20 cellular contexts compared by ENCODE assay signal in genomic region chr6:142834853-142835252, GRCh38.
DNase-seq lines count a peak whose midpoint lies in the region; ATAC-seq, FAIRE-seq and TF ChIP-seq lines count a peak whose summit lies in the region.
"Had no signal": no experiment of that assay in that cellular context is flagged by ENCODE, and none has a peak within 500 bp of the region (broad histone marks: within the 10 kb centered on the region; RNA-seq: fewer than 3 reads in every experiment).

No MANE protein-coding gene starts in this region.

- no peak overlapping the region for H4K8ac ChIP-seq in IMR-90 (ENCODE audit: low read depth in 2 of 2, low read length in 2 of 2)

- no peak for ATAC-seq in activated T-cell treated with anti-CD3 and anti-CD28 coated beads, Interleukin-2, amount 50 U/mL, for 72 hours (replicated peaks in 1 of 2)
- ATAC-seq in IMR-90 (ENCODE audit: low read depth) = no peak
- ATAC-seq in GM12878 = no peak
- no peak for ATAC-seq in HG03135 (IDR thresholded peaks at IDR 0.05; ENCODE audit: unreplicated experiment)
- ATAC-seq: HCT116 had no signal

- peak overlapping the region; percentile 76 for H3K27ac Mint-ChIP-seq in activated T-cell treated with anti-CD3 and anti-CD28 coated beads, Interleukin-2, amount 50 U/mL, for 72 hours

- no peaks in the 10 kb centered on the region for H3K9me3 Mint-ChIP-seq in activated T-cell treated with anti-CD3 and anti-CD28 coated beads, Interleukin-2, amount 50 U/mL, for 72 hours
- H3K9me3 Mint-ChIP-seq: CD8-positive, alpha-beta memory T cell had no signal

- BruUV-seq in IMR-90 (replicated peaks; lab: Mats Ljungman, UMichigan) = no TSS peak
- no TSS peak for BruUV-seq in GM12878 (replicated peaks; lab: Mats Ljungman, UMichigan)

- no peak overlapping the region for H2BK120ac ChIP-seq in IMR-90 (ENCODE audit: low read depth, low read length)

- no peaks in the 10 kb centered on the region for H3K36me3 ChIP-seq in IMR-90 (ENCODE audit: control insufficient read depth, insufficient read depth, low read length)
- peaks cover 0 to 7% of the 10 kb centered on the region in 2 experiments; a peak in 3 of 4 replicates for H3K36me3 ChIP-seq in GM12878 (ENCODE audit: control insufficient read depth in 2 of 2, insufficient read depth in 2 of 2, low read length in 1 of 2)

- no peak overlapping the region for H3K56ac ChIP-seq in IMR-90 (ENCODE audit: extremely low read depth, insufficient read depth, low read length)

- in situ Hi-C loops in IMR-90 (cut with MboI; ENCODE audit: low sequenced_read_pairs) = loop anchor here (5.0 kb wide), 1 partner anchor 47 kb away; no protein-coding TSS in a partner anchor
- in situ Hi-C loops in GM12878 (cut with MboI) = no loop called here

- TF ChIP-seq POLR2A in IMR-90 (IDR thresholded peaks at IDR 0.05; ENCODE audit: low read depth, low read length) (no peak), GM12878 (IDR thresholded peaks at IDR 0.05; ENCODE audit: low read depth, low read length) (no peak)

- dilution Hi-C loops in IMR-90 (cut with HindIII; ENCODE audit: low sequenced_read_pairs, unreplicated experiment) = no loop called here

- H2BK20ac ChIP-seq in IMR-90 (ENCODE audit: low read depth, low read length) = no peak overlapping the region

- no peak for TF ChIP-seq EP300 in GM12878 (IDR thresholded peaks at IDR 0.05; ENCODE audit: borderline replicate concordance in 1 of 2, control insufficient read depth in 1 of 2, low read depth in 2 of 2, low read length in 2 of 2)

- H4K5ac ChIP-seq in IMR-90 (ENCODE audit: low read depth, low read length) = no peak overlapping the region

- peaks cover 92% of the 10 kb centered on the region for H3K4me1 Mint-ChIP-seq in activated T-cell treated with anti-CD3 and anti-CD28 coated beads, Interleukin-2, amount 50 U/mL, for 72 hours (ENCODE audit: low read depth)

- H2AFZ ChIP-seq in IMR-90 (replicated peaks; ENCODE audit: low read length, poor library complexity) (no peak overlapping the region), GM12878 (ENCODE audit: control insufficient read depth, low read depth, low read length) (no peak overlapping the region)

- H3K79me1 ChIP-seq in IMR-90 (ENCODE audit: low read depth in 1 of 2, low read length in 2 of 2) = peaks cover 10 to 40% of the 10 kb centered on the region in 2 experiments

- H3K4me1 ChIP-seq in IMR-90 (ENCODE audit: control insufficient read depth, insufficient read depth, low read length) (peaks cover 7% of the 10 kb centered on the region; the same call in 1 of the 2 replicates), GM12878 (ENCODE audit: control insufficient read depth, insufficient read depth, low read length) (peaks cover 20% of the 10 kb centered on the region)

- WGBS in IMR-90 (ENCODE audit: extremely low coverage in 2 of 2, insufficient read length in 1 of 2), 2 experiments = no CpG with 5 or more reads among the region's 3 CpGs
- 99% methylated on average over 3 of the region's 3 CpGs for WGBS in GM12878 (ENCODE audit: insufficient coverage, insufficient replicate concordance, low lambda C conversion rate, missing lambda C conversion rate)

- H3K9me3 ChIP-seq in IMR-90 (ENCODE audit: control insufficient read depth, insufficient read depth, low read length) = no peaks in the 10 kb centered on the region
- no peaks in the 10 kb centered on the region; the same call in 2 of the 3 replicates for H3K9me3 ChIP-seq in GM12878 (replicated peaks; ENCODE audit: control insufficient read depth, insufficient read depth, low read length)

- intact Hi-C loops in IMR-90 (cut with micrococcal nuclease) = loop anchor here (5.0 kb wide), 1 partner anchor 107 kb away; no protein-coding TSS in a partner anchor
- intact Hi-C loops in GM12878 (cut with micrococcal nuclease; ENCODE audit: unreplicated experiment) = no loop called here

- FAIRE-seq in GM12878 (lab: Jason Lieb, UNC) = no peak
- FAIRE-seq: A204.1, GM12892 had no signal

- H2AK5ac ChIP-seq in IMR-90 (ENCODE audit: low read depth, low read length) = no peak overlapping the region

- peak overlapping the region; percentile 61 for H3K4ac ChIP-seq in IMR-90 (ENCODE audit: low read depth, low read length)

- TF ChIP-seq CTCF in IMR-90 (conservative IDR thresholded peaks at IDR 0.05; ENCODE audit: low read depth, low read length) = no peak
- no peak for TF ChIP-seq CTCF in GM12878 (IDR thresholded peaks at IDR 0.05 in 2 of 3, conservative IDR thresholded peaks at IDR 0.05 in 1 of 3; ENCODE audit: control insufficient read depth in 2 of 3, extremely low read depth in 1 of 3, insufficient read depth in 1 of 3, low read depth in 3 of 3, low read length in 3 of 3)

- no peak overlapping the region for H3K4me2 ChIP-seq in IMR-90 (ENCODE audit: low read depth, low read length)
- H3K4me2 ChIP-seq in GM12878 (ENCODE audit: control insufficient read depth, insufficient read depth) = no peak overlapping the region

- no peak overlapping the region for H3K14ac ChIP-seq in IMR-90 (replicated peaks; ENCODE audit: low read depth, low read length)

- H3K23ac ChIP-seq in IMR-90 (ENCODE audit: low read depth, low read length) = peak overlapping the region; percentile 37; the same call in 1 of the 2 replicates

- no peak for TF ChIP-seq RAD21 in IMR-90 (IDR thresholded peaks at IDR 0.05; ENCODE audit: low read length)
- no peak for TF ChIP-seq RAD21 in GM12878 (IDR thresholded peaks at IDR 0.05; ENCODE audit: insufficient read depth, low read depth, low read length)

- H3K9me1 ChIP-seq in IMR-90 (ENCODE audit: insufficient read depth, low read length) = peaks cover 9% of the 10 kb centered on the region

- H3K79me2 ChIP-seq in GM12878 (ENCODE audit: control insufficient read depth, insufficient read depth, low read length) = peaks cover 39% of the 10 kb centered on the region

- no peak overlapping the region for H2BK5ac ChIP-seq in IMR-90 (ENCODE audit: low read depth, low read length, poor library complexity, severe bottlenecking)

- CTCF ChIA-PET in IMR-90 (lab: Yijun Ruan, JAX) (no interaction called here), GM12878 (lab: Yijun Ruan, JAX) (interaction anchor here (7.9 kb wide), 1 partner anchor 11 kb away, joined by 108 read pairs; no protein-coding TSS in a partner anchor)

- no peak overlapping the region for H3K18ac ChIP-seq in IMR-90 (ENCODE audit: low read depth, low read length)

- SMC1A ChIA-PET in GM12878 (lab: Charles Lee; ENCODE audit: uncharacterized antibody, unreplicated experiment) = interaction anchor here (0.7 to 16.2 kb wide), 13 partner anchors 8 to 109 kb away, joined by 3 to 449 read pairs (median 6); no protein-coding TSS in a partner anchor

- peaks cover 6 to 8% of the 10 kb centered on the region in 2 donors for H3K36me3 Mint-ChIP-seq in activated T-cell treated with anti-CD3 and anti-CD28 coated beads, Interleukin-2, amount 50 U/mL, for 72 hours (ENCODE audit: insufficient read depth in 2 of 2)

- no peaks in the 10 kb centered on the region for H3K27me3 Mint-ChIP-seq in activated T-cell treated with anti-CD3 and anti-CD28 coated beads, Interleukin-2, amount 50 U/mL, for 72 hours (ENCODE audit: low read depth)

- H3K27me3 ChIP-seq in IMR-90 (ENCODE audit: control insufficient read depth, insufficient read depth, low read length) (no peaks in the 10 kb centered on the region), GM12878 (replicated peaks in 1 of 2; ENCODE audit: control insufficient read depth in 2 of 2, insufficient read depth in 2 of 2, low read length in 1 of 2) (no peaks in the 10 kb centered on the region)

- no peak overlapping the region for H4K91ac ChIP-seq in IMR-90 (ENCODE audit: insufficient read depth, low read depth, low read length)

- H3K4me3 ChIP-seq in IMR-90 (ENCODE audit: insufficient read depth, low read depth, low read length) (no peak overlapping the region), GM12878 (no peak overlapping the region)

- H3K27ac ChIP-seq in IMR-90 (ENCODE audit: insufficient read depth, low read length) (no peak overlapping the region), GM12878 (ENCODE audit: control insufficient read depth, insufficient read depth) (no peak overlapping the region)

- H3K4me3 Mint-ChIP-seq in activated T-cell treated with anti-CD3 and anti-CD28 coated beads, Interleukin-2, amount 50 U/mL, for 72 hours = peak overlapping the region in 1 of 2 donors; percentile 20
- H3K4me3 Mint-ChIP-seq: CD8-positive, alpha-beta memory T cell had no signal

- H2AK9ac ChIP-seq in IMR-90 (replicated peaks; ENCODE audit: low read depth, low read length, poor library complexity) = no peak overlapping the region

- H2BK15ac ChIP-seq in IMR-90 (ENCODE audit: low read depth, low read length) = 0 out of 3 replicates have a peak overlapping the region, but pooled peaks have one; percentile 7

- RAD21 ChIA-PET in GM12878 (lab: Charles Lee; ENCODE audit: unreplicated experiment) = interaction anchor here (1.2 to 17.8 kb wide), 6 partner anchors 10 to 141 kb away, joined by 3 to 374 read pairs (median 32); no protein-coding TSS in a partner anchor

- POLR2A ChIA-PET in IMR-90 (lab: Charles Lee; ENCODE audit: unreplicated experiment) = no interaction called here
- POLR2A ChIA-PET in GM12878 (lab: Charles Lee) = interaction anchor here (1.5 to 3.7 kb wide), 3 partner anchors 9 to 31 kb away, joined by 7 to 53 read pairs (median 17); no protein-coding TSS in a partner anchor

- no peak for DNase-seq in activated T-cell treated with anti-CD3 and anti-CD28 coated beads, Interleukin-2, amount 50 U/mL, for 72 hours
- DNase-seq in activated T-cell treated with anti-CD3 and anti-CD28 coated beads for 4 hours (no peak), IMR-90 (no peak), GM12878 (ENCODE audit: low read depth, low spot score) (no peak), AG08395 (ENCODE audit: low spot score) (no peak), NCI-H82 (lab: John Stamatoyannopoulos, UW) (no peak)
- DNase-seq: CD8-positive, alpha-beta memory T cell; DMS53; EL; GOT3; NCI-H1417 treated with DMSO at 0.1 percent for 48 hours; NCI-H187 treated with DMSO at 0.1 percent for 48 hours; NCI-H226; NCI-H524; RPMI8226; SHP77 treated with DMSO at 0.1 percent for 48 hours had no signal

- H3K9ac ChIP-seq in IMR-90 (ENCODE audit: low read depth, low read length) (no peak overlapping the region), GM12878 (ENCODE audit: control insufficient read depth, insufficient read depth, low read length) (no peak overlapping the region)

- H4K20me1 ChIP-seq in IMR-90 (ENCODE audit: insufficient read depth, low read length) (no peaks in the 10 kb centered on the region), GM12878 (ENCODE audit: control insufficient read depth, insufficient read depth) (no peaks in the 10 kb centered on the region)

TF ChIP-seq in IMR-90, 13 proteins besides CTCF, POLR2A, EP300 and RAD21 (continues in another document):
- no peak for TF ChIP-seq NFE2L2 (IDR thresholded peaks at IDR 0.05; ENCODE audit: low read depth, low read length)
- TF ChIP-seq RFX5 (IDR thresholded peaks at IDR 0.05; ENCODE audit: low read depth, low read length) = no peak
- no peak for TF ChIP-seq FOS (IDR thresholded peaks at IDR 0.05; ENCODE audit: low read depth, low read length)
- no peak for TF ChIP-seq MAZ (IDR thresholded peaks at IDR 0.05; ENCODE audit: borderline replicate concordance, low read depth, low read length)

TF ChIP-seq in GM12878, 131 proteins besides CTCF, POLR2A, EP300 and RAD21:
- TF ChIP-seq JUND (IDR thresholded peaks at IDR 0.05; ENCODE audit: low read depth, low read length) = no peak
- peak; percentile 42; the same call in 1 of the 2 replicates for TF ChIP-seq RAD51 (IDR thresholded peaks at IDR 0.05)
